ENCODE assay signal across 1 cellular context in genomic region chr5:151156732-151157402, GRCh38.
TF ChIP-seq lines count a peak whose summit lies in the region.

No MANE protein-coding gene starts in this region.

TF ChIP-seq in WTC11, 78 proteins besides CTCF, POLR2A, EP300 and RAD21 (continued from another document):
- TF ChIP-seq ZNF532 (CRISPR knock-in tag; IDR thresholded peaks at IDR 0.05; ENCODE audit: borderline replicate concordance) (no peak), IRF2 (CRISPR knock-in tag; IDR thresholded peaks at IDR 0.05; ENCODE audit: borderline replicate concordance, low read depth) (no peak), ZNF512 (CRISPR knock-in tag; IDR thresholded peaks at IDR 0.05; ENCODE audit: borderline replicate concordance) (no peak)
